17 cellular contexts compared by ENCODE assay signal in the genomic region with DNA sequence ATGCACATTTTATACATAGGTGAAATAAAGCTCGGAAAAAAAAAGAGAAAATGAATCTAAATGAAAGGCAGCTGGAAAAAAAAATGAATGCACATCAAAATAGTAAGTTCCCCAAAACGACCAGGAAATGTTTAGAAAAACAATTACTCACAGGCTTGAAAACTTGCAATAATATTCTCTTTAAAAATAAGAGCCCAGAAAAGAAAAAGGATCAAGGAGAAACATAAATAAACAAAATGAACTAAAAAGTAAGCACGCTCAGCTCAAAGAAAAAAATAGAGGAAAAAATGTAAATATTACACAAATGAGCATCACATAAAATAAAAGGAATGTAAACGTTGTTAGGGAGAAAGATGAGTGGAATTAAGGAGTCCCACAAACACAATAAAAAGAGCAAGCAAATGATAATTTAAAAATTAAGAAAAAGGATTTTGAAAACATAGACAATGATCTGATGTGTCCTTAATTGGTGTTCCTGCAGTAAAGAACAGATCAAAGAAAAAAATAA. TPM values are rescaled to one million over a fixed set of nuclear protein-coding genes. Genes with fewer than 3 reads are reported as not detected.
A peak's percentile ranks its signal among the peaks of the same experiment; 100 is the strongest.
DNase-seq lines count a peak whose midpoint lies in the region; FAIRE-seq and TF ChIP-seq lines count a peak whose summit lies in the region.
"Had no signal": no experiment of that assay in that cellular context is flagged by ENCODE, and none has a peak within 500 bp of the region (broad histone marks: within the 10 kb centered on the region; RNA-seq: fewer than 3 reads in every experiment).

No MANE protein-coding gene starts in this region.

- no peak overlapping the region for H3K14ac ChIP-seq in mesenchymal stem cell (ENCODE audit: low read length in 2 of 2)

- no peaks in the 10 kb centered on the region for H3K27me3 ChIP-seq in SJSA1 (replicated peaks)
- H3K27me3 ChIP-seq in mesenchymal stem cell (ENCODE audit: control insufficient read depth in 1 of 2, insufficient read depth in 1 of 2, low read length in 2 of 2), result no peaks in the 10 kb centered on the region
- no peaks in the 10 kb centered on the region for H3K27me3 ChIP-seq in Peyer's patch
- H3K27me3 ChIP-seq: BLaER1 had no signal

- no peaks in the 10 kb centered on the region for H3K79me1 ChIP-seq in mesenchymal stem cell (replicated peaks; ENCODE audit: low read length, poor library complexity, severe bottlenecking)

- H2BK5ac ChIP-seq in mesenchymal stem cell (ENCODE audit: low read depth, low read length, poor library complexity, severe bottlenecking), result no peak overlapping the region

- no peak overlapping the region for H3K23ac ChIP-seq in mesenchymal stem cell (ENCODE audit: low read length in 2 of 2)

- intact Hi-C loops in posterior cingulate gyrus (cut with DNase I), result no loop called here

- TF ChIP-seq CTCF in Peyer's patch (IDR thresholded peaks at IDR 0.05), result no peak

- TF ChIP-seq POLR2A in Peyer's patch (IDR thresholded peaks at IDR 0.05), result no peak

- H3K18ac ChIP-seq in mesenchymal stem cell (ENCODE audit: low read depth in 1 of 2, low read length in 2 of 2), result no peak overlapping the region

- H2BK12ac ChIP-seq in mesenchymal stem cell (ENCODE audit: low read length in 2 of 2), result no peak overlapping the region

- no peak overlapping the region for H3K4me3 ChIP-seq in SJSA1
- H3K4me3 ChIP-seq in mesenchymal stem cell (ENCODE audit: insufficient read depth in 1 of 2, low read depth in 1 of 2, low read length in 2 of 2), result no peak overlapping the region
- no peak overlapping the region for H3K4me3 ChIP-seq in Peyer's patch
- H3K4me3 ChIP-seq: BLaER1, GM23248 had no signal

- peak in 1 of 2 experiments; percentile 81 for DNase-seq in SJSA1 (ENCODE audit: low read depth in 1 of 2, low spot score in 2 of 2)
- peak; percentile 54 for DNase-seq in fibroblast of gingiva (ENCODE audit: low read depth)
- peak; percentile 7 for DNase-seq in mesenchymal stem cell
- no peak for DNase-seq in Peyer's patch
- no peak for DNase-seq in posterior cingulate gyrus
- DNase-seq in RPMI8226, result no peak
- DNase-seq in stimulated activated CD4-positive, alpha-beta T cell treated with anti-CD3 and anti-CD28 coated beads, Interleukin-15, amount 100 ng/mL, for 24 hours, result no peak
- DNase-seq: AML-193; CD8-positive, alpha-beta memory T cell; DMS 273 treated with DMSO at 0.1 percent for 48 hours; GM23248 had no signal

- no peak overlapping the region for H2BK15ac ChIP-seq in mesenchymal stem cell (ENCODE audit: low read depth, poor library complexity, severe bottlenecking)

- H2AFZ ChIP-seq in mesenchymal stem cell (ENCODE audit: low read depth, low read length), result no peak overlapping the region
- H2AFZ ChIP-seq: GM23248 had no signal

- H3K27ac ChIP-seq in SJSA1 (peak overlapping the region; percentile 42), mesenchymal stem cell (ENCODE audit: low read length, poor library complexity, severe bottlenecking) (no peak overlapping the region), Peyer's patch (no peak overlapping the region)
- H3K27ac ChIP-seq: 22Rv1, BLaER1, GM23248 had no signal

- H3K9me3 ChIP-seq in SJSA1 (replicated peaks) (no peaks in the 10 kb centered on the region), mesenchymal stem cell (ENCODE audit: control insufficient read depth, low read length) (no peaks in the 10 kb centered on the region), Peyer's patch (no peaks in the 10 kb centered on the region)
- H3K9me3 ChIP-seq: BLaER1 had no signal

- no peak overlapping the region for H4K8ac ChIP-seq in mesenchymal stem cell (ENCODE audit: low read length)

- H3K9ac ChIP-seq in mesenchymal stem cell (ENCODE audit: low read length), result no peak overlapping the region
- H3K9ac ChIP-seq: BLaER1, GM23248 had no signal

- no peak overlapping the region for H3K4ac ChIP-seq in mesenchymal stem cell (ENCODE audit: low read depth in 1 of 2, low read length in 2 of 2)

- no peak overlapping the region for H2BK120ac ChIP-seq in mesenchymal stem cell (ENCODE audit: low read depth, low read length)

- peak; percentile 44 for FAIRE-seq in A204.1 (lab: Jason Lieb, UNC)
- FAIRE-seq: H54, HepG2, HTR-8/SVneo had no signal

- H4K91ac ChIP-seq in mesenchymal stem cell (ENCODE audit: low read length), result no peak overlapping the region

- H3K4me1 ChIP-seq in SJSA1 (replicated peaks) (peaks cover 20% of the 10 kb centered on the region), mesenchymal stem cell (ENCODE audit: control insufficient read depth, insufficient read depth, low read depth, low read length) (no peaks in the 10 kb centered on the region), Peyer's patch (no peaks in the 10 kb centered on the region)
- H3K4me1 ChIP-seq: BLaER1 had no signal

- no CpG with 5 or more reads among the region's 4 CpGs for WGBS in mesenchymal stem cell

- no peak overlapping the region for H3K4me2 ChIP-seq in mesenchymal stem cell (ENCODE audit: low read length, poor library complexity, severe bottlenecking)
- H3K4me2 ChIP-seq: BLaER1 had no signal

- no peak overlapping the region for H2AK5ac ChIP-seq in mesenchymal stem cell (ENCODE audit: low read length, severe bottlenecking)

- no peaks in the 10 kb centered on the region for H3K36me3 ChIP-seq in SJSA1
- no peaks in the 10 kb centered on the region for H3K36me3 ChIP-seq in mesenchymal stem cell (ENCODE audit: control insufficient read depth in 1 of 2, insufficient read depth in 2 of 2, low read depth in 1 of 2, low read length in 2 of 2)
- no peaks in the 10 kb centered on the region for H3K36me3 ChIP-seq in Peyer's patch
- H3K36me3 ChIP-seq: BLaER1 had no signal

RNA-seq across cellular contexts. Expression of a gene that starts 54.2 kb away (rescaled TPM):
- 2.9 and 3.2 TPM in 2 replicates for total RNA-seq in SJSA1 (2014; rRNA removed; shearing (Covaris generic))
- polyA plus RNA-seq in mesenchymal stem cell (2013, experiment 1 of 2), result 1.5 TPM
- polyA plus RNA-seq in mesenchymal stem cell (2013, experiment 2 of 2), result 1.4 TPM
- total RNA-seq in Peyer's patch, result not detected
- total RNA-seq: CD8-positive, alpha-beta memory T cell; HepG2 had no signal
- polyA plus RNA-seq: CD8-positive, alpha-beta memory T cell; GM23248; HepG2 had no signal

Comparison
In these comparisons a context has a peak if more than half of its experiments do, and no peak if none do; other contexts are left out.
1. DNase-seq: peak in fibroblast of gingiva (single experiment) and mesenchymal stem cell (single experiment); none in Peyer's patch (0 of 3), posterior cingulate gyrus (0 of 10), RPMI8226 (single experiment) and stimulated activated CD4-positive, alpha-beta T cell treated with anti-CD3 and anti-CD28 coated beads, Interleukin-15, amount 100 ng/mL, for 24 hours (single experiment).